24 cellular contexts compared by ENCODE assay signal in the genomic region with DNA sequence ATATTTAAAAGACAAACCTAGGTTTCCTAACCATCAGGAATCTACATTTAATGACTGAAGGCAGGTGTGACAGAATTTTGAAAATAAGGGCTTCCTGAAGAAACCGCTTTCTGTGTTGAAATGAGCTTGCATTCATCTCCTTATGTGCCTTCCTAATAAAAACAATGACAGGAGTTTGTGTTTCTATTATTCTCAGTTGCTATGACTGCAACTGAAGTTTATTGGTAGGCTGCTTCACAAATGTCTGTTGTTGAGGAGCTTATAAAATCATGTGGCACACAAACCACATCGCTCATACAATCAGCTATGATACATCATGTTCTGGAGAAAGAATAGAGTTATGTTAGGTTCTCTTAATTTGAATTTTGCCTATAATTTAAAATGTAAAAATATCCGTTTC.
"Had no signal": no experiment of that assay in that cellular context is flagged by ENCODE, and none has a peak within 500 bp of the region (broad histone marks: within the 10 kb centered on the region; RNA-seq: fewer than 3 reads in every experiment).

No MANE protein-coding gene starts in this region.

- ATAC-seq: activated T-cell treated with anti-CD3 and anti-CD28 coated beads, Interleukin-2, amount 50 U/mL, for 4 hours; gastroesophageal sphincter; left cardiac atrium; WTC11 had no signal

- H3K4me3 Mint-ChIP-seq: activated naive CD8-positive, alpha-beta T cell treated with anti-CD3 and anti-CD28 coated beads for 36 hours; activated T-cell treated with anti-CD3 and anti-CD28 coated beads, Interleukin-2, amount 50 U/mL, for 4 hours; memory B cell; nephron progenitor cell; WTC11 had no signal

- H3K27ac Mint-ChIP-seq: activated naive CD8-positive, alpha-beta T cell treated with anti-CD3 and anti-CD28 coated beads for 36 hours; activated T-helper 2 cell treated with anti-CD3 and anti-CD28 coated beads, Interferon-gamma antibody, Interleukin-2, Interleukin-4, amounts not matched to agents 10 μg/mL and 5 μg/mL and 100 μg/mL, durations not matched to agents 14 hours and 24 hours and 36 hours; memory B cell; nephron progenitor cell; WTC11 had no signal

- H3K27me3 Mint-ChIP-seq: activated naive CD8-positive, alpha-beta T cell treated with anti-CD3 and anti-CD28 coated beads for 36 hours; memory B cell had no signal

- H3K4me1 Mint-ChIP-seq: activated naive CD8-positive, alpha-beta T cell treated with anti-CD3 and anti-CD28 coated beads for 36 hours; memory B cell; nephron progenitor cell had no signal

- H3K4me3 ChIP-seq: esophagus muscularis mucosa, gastroesophageal sphincter, sigmoid colon, testis, uterus had no signal

- H3K9me3 Mint-ChIP-seq: activated naive CD8-positive, alpha-beta T cell treated with anti-CD3 and anti-CD28 coated beads for 36 hours; activated T-helper 2 cell treated with anti-CD3 and anti-CD28 coated beads, Interferon-gamma antibody, Interleukin-2, Interleukin-4, amounts not matched to agents 10 μg/mL and 5 μg/mL and 100 μg/mL, durations not matched to agents 14 hours and 24 hours and 36 hours; nephron progenitor cell; WTC11 had no signal

- H3K27ac ChIP-seq: esophagus muscularis mucosa, gastroesophageal sphincter, testis, uterus had no signal

- H3K36me3 Mint-ChIP-seq: activated naive CD8-positive, alpha-beta T cell treated with anti-CD3 and anti-CD28 coated beads for 36 hours; memory B cell; WTC11 had no signal

- H3K27me3 ChIP-seq: esophagus muscularis mucosa, gastroesophageal sphincter, sigmoid colon, testis, uterus had no signal

- DNase-seq: activated CD4-positive, alpha-beta T cell treated with anti-CD3 and anti-CD28 coated beads, Interleukin-2, amount 50 U/mL, for 4 hours; activated CD8-positive, alpha-beta memory T cell treated with anti-CD3 and anti-CD28 coated beads, Interleukin-2, amount 50 U/mL, for 48 hours; activated naive CD4-positive, alpha-beta T cell treated with Interleukin-2 at 50 U/mL for 16 hours; activated naive CD8-positive, alpha-beta T cell treated with anti-CD3 and anti-CD28 coated beads for 36 hours; activated T-cell treated with anti-CD3 and anti-CD28 coated beads, Interleukin-2, amount 50 U/mL, for 4 hours; central memory CD4-positive, alpha-beta T cell; effector memory CD4-positive, alpha-beta T cell; head of caudate nucleus; islet precursor cell; left cardiac atrium; nephron progenitor cell; nucleus accumbens; sigmoid colon; stimulated activated CD4-positive, alpha-beta T cell treated with anti-CD3 and anti-CD28 coated beads, Interleukin-2, amount 100 ng/mL, for 48 hours; stimulated activated naive CD4-positive, alpha-beta T cell; T-helper 9 cell; testis; trophoblast cell; uterus had no signal

- H3K36me3 ChIP-seq: esophagus muscularis mucosa, gastroesophageal sphincter, sigmoid colon, uterus had no signal

- H3K9me3 ChIP-seq: esophagus muscularis mucosa, gastroesophageal sphincter, sigmoid colon, testis, uterus had no signal
